ENCODE assay signal across 1 cellular context in the genomic region with DNA sequence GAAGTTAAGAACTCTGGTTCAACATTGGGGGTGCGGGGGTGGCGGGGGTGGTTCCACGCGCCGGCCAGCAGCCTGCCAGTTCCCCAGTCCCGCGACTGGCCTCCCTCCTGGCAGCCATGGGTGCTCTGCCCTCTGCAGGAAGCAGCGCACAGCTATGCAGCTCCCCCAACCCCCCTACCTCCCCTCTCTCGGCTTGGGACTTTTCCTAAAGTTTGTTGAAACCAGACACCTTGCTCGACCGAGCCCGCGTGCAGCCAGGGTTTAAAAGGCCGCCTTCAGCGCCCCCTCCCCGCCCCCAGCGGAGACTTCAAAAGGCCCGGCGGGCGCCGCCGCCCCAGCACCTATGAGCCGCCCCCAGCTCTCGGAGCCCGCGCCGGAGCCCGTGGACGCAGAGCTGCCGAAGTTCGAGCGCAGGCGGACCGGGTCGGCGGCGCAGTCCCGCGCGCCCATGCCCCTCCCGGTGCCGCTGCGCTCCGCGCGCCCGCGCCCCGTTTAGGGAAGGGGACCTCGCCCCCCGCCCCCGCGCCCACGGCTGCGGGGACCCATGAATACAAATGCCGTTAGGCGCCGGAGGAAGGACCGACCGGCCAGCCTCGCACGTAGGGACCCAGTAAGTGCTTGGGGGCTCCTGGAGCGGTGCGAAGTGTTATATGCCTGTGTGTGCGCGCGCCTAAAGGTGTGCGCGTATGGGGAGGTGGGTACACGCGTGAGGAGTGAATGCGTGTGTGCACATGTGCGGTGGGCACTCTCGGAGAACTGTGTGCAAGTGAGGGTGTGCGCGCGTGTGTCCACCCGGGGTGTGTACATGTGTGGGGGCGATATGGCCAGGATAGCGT.
TF ChIP-seq lines count a peak whose summit lies in the region.

No MANE protein-coding gene starts in this region.

TF ChIP-seq in HepG2, 621 proteins besides CTCF, POLR2A, EP300 and RAD21 (continued from another document and continues in another):
- TF ChIP-seq, protein P1, sequence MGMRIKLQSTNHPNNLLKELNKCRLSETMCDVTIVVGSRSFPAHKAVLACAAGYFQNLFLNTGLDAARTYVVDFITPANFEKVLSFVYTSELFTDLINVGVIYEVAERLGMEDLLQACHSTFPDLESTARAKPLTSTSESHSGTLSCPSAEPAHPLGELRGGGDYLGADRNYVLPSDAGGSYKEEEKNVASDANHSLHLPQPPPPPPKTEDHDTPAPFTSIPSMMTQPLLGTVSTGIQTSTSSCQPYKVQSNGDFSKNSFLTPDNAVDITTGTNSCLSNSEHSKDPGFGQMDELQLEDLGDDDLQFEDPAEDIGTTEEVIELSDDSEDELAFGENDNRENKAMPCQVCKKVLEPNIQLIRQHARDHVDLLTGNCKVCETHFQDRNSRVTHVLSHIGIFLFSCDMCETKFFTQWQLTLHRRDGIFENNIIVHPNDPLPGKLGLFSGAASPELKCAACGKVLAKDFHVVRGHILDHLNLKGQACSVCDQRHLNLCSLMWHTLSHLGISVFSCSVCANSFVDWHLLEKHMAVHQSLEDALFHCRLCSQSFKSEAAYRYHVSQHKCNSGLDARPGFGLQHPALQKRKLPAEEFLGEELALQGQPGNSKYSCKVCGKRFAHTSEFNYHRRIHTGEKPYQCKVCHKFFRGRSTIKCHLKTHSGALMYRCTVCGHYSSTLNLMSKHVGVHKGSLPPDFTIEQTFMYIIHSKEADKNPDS (CRISPR knock-in tag; IDR thresholded peaks at IDR 0.05), result no peak
- TF ChIP-seq IKZF1 (IDR thresholded peaks at IDR 0.05), result no peak
- peak; percentile 65; the same call in 1 of the 2 replicates for TF ChIP-seq ZC3H4 (CRISPR knock-in tag; IDR thresholded peaks at IDR 0.05; ENCODE audit: borderline replicate concordance)
- no peak for TF ChIP-seq SIN3B (IDR thresholded peaks at IDR 0.05; ENCODE audit: low read length)
- peak; percentile 50; the same call in 1 of the 2 replicates for TF ChIP-seq ZNF451 (CRISPR knock-in tag; IDR thresholded peaks at IDR 0.05)
- TF ChIP-seq RXRA (CRISPR knock-in tag; IDR thresholded peaks at IDR 0.05), result peak; percentile 64
- TF ChIP-seq ZFAT (CRISPR knock-in tag; conservative IDR thresholded peaks at IDR 0.05), result no peak
- peak; percentile 78; the same call in 1 of the 2 replicates for TF ChIP-seq PAX8 (CRISPR knock-in tag; IDR thresholded peaks at IDR 0.05; ENCODE audit: borderline replicate concordance)
- peak; percentile 94 for TF ChIP-seq CCDC6 (CRISPR knock-in tag; IDR thresholded peaks at IDR 0.05)
- TF ChIP-seq KLF15 (CRISPR knock-in tag; IDR thresholded peaks at IDR 0.05; ENCODE audit: borderline replicate concordance), result peak; percentile 82; the same call in 1 of the 2 replicates
- TF ChIP-seq SP5 (CRISPR knock-in tag; IDR thresholded peaks at IDR 0.05; ENCODE audit: borderline replicate concordance, low read depth), result peak; percentile 95
- TF ChIP-seq, protein P2, sequence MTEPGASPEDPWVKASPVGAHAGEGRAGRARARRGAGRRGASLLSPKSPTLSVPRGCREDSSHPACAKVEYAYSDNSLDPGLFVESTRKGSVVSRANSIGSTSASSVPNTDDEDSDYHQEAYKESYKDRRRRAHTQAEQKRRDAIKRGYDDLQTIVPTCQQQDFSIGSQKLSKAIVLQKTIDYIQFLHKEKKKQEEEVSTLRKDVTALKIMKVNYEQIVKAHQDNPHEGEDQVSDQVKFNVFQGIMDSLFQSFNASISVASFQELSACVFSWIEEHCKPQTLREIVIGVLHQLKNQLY (CRISPR knock-in tag; IDR thresholded peaks at IDR 0.05), result peak; percentile 30; the same call in 1 of the 2 replicates
- no peak for TF ChIP-seq ZNF703 (CRISPR knock-in tag; IDR thresholded peaks at IDR 0.05; ENCODE audit: borderline replicate concordance)
- TF ChIP-seq ZNF337 (CRISPR knock-in tag; IDR thresholded peaks at IDR 0.05; ENCODE audit: borderline replicate concordance, low read depth), result peak; percentile 46; the same call in 1 of the 2 replicates
- TF ChIP-seq SP1 (IDR thresholded peaks at IDR 0.05), result no peak
- no peak for TF ChIP-seq SP1 (CRISPR knock-in tag; IDR thresholded peaks at IDR 0.05)
- peak; percentile 86 for TF ChIP-seq ZNF563 (CRISPR knock-in tag; IDR thresholded peaks at IDR 0.05)
- TF ChIP-seq, protein P3, sequence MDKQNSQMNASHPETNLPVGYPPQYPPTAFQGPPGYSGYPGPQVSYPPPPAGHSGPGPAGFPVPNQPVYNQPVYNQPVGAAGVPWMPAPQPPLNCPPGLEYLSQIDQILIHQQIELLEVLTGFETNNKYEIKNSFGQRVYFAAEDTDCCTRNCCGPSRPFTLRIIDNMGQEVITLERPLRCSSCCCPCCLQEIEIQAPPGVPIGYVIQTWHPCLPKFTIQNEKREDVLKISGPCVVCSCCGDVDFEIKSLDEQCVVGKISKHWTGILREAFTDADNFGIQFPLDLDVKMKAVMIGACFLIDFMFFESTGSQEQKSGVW (CRISPR knock-in tag; IDR thresholded peaks at IDR 0.05; ENCODE audit: borderline replicate concordance), result no peak
- TF ChIP-seq, protein P4, sequence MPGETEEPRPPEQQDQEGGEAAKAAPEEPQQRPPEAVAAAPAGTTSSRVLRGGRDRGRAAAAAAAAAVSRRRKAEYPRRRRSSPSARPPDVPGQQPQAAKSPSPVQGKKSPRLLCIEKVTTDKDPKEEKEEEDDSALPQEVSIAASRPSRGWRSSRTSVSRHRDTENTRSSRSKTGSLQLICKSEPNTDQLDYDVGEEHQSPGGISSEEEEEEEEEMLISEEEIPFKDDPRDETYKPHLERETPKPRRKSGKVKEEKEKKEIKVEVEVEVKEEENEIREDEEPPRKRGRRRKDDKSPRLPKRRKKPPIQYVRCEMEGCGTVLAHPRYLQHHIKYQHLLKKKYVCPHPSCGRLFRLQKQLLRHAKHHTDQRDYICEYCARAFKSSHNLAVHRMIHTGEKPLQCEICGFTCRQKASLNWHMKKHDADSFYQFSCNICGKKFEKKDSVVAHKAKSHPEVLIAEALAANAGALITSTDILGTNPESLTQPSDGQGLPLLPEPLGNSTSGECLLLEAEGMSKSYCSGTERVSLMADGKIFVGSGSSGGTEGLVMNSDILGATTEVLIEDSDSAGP (CRISPR knock-in tag; IDR thresholded peaks at IDR 0.05; ENCODE audit: borderline replicate concordance), result peak; percentile 59
- peak; percentile 34; the same call in 1 of the 2 replicates for TF ChIP-seq SRF (IDR thresholded peaks at IDR 0.05; ENCODE audit: low read depth, low read length)
- TF ChIP-seq, protein P5, sequence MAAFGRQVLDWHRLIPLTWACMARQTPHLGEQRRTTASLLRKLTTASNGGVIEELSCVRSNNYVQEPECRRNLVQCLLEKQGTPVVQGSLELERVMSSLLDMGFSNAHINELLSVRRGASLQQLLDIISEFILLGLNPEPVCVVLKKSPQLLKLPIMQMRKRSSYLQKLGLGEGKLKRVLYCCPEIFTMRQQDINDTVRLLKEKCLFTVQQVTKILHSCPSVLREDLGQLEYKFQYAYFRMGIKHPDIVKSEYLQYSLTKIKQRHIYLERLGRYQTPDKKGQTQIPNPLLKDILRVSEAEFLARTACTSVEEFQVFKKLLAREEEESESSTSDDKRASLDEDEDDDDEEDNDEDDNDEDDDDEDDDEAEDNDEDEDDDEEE (CRISPR knock-in tag; IDR thresholded peaks at IDR 0.05), result peak; percentile 75
- TF ChIP-seq, protein P6, sequence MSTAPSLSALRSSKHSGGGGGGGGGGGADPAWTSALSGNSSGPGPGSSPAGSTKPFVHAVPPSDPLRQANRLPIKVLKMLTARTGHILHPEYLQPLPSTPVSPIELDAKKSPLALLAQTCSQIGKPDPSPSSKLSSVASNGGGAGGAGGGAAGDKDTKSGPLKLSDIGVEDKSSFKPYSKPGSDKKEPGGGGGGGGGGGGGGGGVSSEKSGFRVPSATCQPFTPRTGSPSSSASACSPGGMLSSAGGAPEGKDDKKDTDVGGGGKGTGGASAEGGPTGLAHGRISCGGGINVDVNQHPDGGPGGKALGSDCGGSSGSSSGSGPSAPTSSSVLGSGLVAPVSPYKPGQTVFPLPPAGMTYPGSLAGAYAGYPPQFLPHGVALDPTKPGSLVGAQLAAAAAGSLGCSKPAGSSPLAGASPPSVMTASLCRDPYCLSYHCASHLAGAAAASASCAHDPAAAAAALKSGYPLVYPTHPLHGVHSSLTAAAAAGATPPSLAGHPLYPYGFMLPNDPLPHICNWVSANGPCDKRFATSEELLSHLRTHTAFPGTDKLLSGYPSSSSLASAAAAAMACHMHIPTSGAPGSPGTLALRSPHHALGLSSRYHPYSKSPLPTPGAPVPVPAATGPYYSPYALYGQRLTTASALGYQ (CRISPR knock-in tag; IDR thresholded peaks at IDR 0.05), result peak; percentile 91; the same call in 1 of the 2 replicates
- TF ChIP-seq, protein P7, sequence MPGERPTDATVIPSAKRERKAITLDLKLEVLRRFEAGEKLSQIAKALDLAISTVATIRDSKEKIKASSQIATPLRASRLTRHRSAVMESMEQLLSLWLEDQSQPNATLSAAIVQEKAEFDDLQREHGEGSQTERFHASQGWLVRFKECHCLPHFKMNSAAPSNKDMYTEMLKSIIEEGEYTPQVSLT (CRISPR knock-in tag; IDR thresholded peaks at IDR 0.05; ENCODE audit: borderline replicate concordance, low read depth), result no peak
- TF ChIP-seq NR1H2 (CRISPR knock-in tag; IDR thresholded peaks at IDR 0.05; ENCODE audit: borderline replicate concordance, low read depth), result no peak
- TF ChIP-seq FOXA1 (IDR thresholded peaks at IDR 0.05), result no peak
- 0 out of 2 replicates have a peak, but pooled peaks have one; percentile 28 for TF ChIP-seq FOXA1 (CRISPR knock-in tag; IDR thresholded peaks at IDR 0.05)
- TF ChIP-seq KDM3A (CRISPR knock-in tag; IDR thresholded peaks at IDR 0.05; ENCODE audit: low read depth), result peak; percentile 80; the same call in 1 of the 2 replicates
- TF ChIP-seq, protein P8, sequence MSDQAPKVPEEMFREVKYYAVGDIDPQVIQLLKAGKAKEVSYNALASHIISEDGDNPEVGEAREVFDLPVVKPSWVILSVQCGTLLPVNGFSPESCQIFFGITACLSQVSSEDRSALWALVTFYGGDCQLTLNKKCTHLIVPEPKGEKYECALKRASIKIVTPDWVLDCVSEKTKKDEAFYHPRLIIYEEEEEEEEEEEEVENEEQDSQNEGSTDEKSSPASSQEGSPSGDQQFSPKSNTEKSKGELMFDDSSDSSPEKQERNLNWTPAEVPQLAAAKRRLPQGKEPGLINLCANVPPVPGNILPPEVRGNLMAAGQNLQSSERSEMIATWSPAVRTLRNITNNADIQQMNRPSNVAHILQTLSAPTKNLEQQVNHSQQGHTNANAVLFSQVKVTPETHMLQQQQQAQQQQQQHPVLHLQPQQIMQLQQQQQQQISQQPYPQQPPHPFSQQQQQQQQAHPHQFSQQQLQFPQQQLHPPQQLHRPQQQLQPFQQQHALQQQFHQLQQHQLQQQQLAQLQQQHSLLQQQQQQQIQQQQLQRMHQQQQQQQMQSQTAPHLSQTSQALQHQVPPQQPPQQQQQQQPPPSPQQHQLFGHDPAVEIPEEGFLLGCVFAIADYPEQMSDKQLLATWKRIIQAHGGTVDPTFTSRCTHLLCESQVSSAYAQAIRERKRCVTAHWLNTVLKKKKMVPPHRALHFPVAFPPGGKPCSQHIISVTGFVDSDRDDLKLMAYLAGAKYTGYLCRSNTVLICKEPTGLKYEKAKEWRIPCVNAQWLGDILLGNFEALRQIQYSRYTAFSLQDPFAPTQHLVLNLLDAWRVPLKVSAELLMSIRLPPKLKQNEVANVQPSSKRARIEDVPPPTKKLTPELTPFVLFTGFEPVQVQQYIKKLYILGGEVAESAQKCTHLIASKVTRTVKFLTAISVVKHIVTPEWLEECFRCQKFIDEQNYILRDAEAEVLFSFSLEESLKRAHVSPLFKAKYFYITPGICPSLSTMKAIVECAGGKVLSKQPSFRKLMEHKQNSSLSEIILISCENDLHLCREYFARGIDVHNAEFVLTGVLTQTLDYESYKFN (CRISPR knock-in tag; conservative IDR thresholded peaks at IDR 0.05), result peak; percentile 84
- peak; percentile 56 for TF ChIP-seq GATAD2A (CRISPR knock-in tag; IDR thresholded peaks at IDR 0.05)
- TF ChIP-seq CEBPG (CRISPR knock-in tag; IDR thresholded peaks at IDR 0.05), result 0 out of 2 replicates have a peak, but pooled peaks have one; percentile 18
- TF ChIP-seq ZNF430 (CRISPR knock-in tag; IDR thresholded peaks at IDR 0.05), result peak; percentile 67; the same call in 1 of the 2 replicates
- peak; percentile 55 for TF ChIP-seq SMC3 (IDR thresholded peaks at IDR 0.05; ENCODE audit: low read length)
- TF ChIP-seq MED13 (CRISPR knock-in tag; IDR thresholded peaks at IDR 0.05), result peak; percentile 77
- TF ChIP-seq, protein P9, sequence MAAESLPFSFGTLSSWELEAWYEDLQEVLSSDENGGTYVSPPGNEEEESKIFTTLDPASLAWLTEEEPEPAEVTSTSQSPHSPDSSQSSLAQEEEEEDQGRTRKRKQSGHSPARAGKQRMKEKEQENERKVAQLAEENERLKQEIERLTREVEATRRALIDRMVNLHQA (CRISPR knock-in tag; IDR thresholded peaks at IDR 0.05), result no peak
- TF ChIP-seq MAF1 (CRISPR knock-in tag; IDR thresholded peaks at IDR 0.05; ENCODE audit: borderline replicate concordance), result peak; percentile 57; the same call in 1 of the 2 replicates
- no peak for TF ChIP-seq GATA4 (IDR thresholded peaks at IDR 0.05; ENCODE audit: borderline replicate concordance, low read depth)
- TF ChIP-seq, protein P10, sequence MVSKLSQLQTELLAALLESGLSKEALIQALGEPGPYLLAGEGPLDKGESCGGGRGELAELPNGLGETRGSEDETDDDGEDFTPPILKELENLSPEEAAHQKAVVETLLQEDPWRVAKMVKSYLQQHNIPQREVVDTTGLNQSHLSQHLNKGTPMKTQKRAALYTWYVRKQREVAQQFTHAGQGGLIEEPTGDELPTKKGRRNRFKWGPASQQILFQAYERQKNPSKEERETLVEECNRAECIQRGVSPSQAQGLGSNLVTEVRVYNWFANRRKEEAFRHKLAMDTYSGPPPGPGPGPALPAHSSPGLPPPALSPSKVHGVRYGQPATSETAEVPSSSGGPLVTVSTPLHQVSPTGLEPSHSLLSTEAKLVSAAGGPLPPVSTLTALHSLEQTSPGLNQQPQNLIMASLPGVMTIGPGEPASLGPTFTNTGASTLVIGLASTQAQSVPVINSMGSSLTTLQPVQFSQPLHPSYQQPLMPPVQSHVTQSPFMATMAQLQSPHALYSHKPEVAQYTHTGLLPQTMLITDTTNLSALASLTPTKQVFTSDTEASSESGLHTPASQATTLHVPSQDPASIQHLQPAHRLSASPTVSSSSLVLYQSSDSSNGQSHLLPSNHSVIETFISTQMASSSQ (IDR thresholded peaks at IDR 0.05; ENCODE audit: low read depth), result no peak
- TF ChIP-seq, protein P10 (CRISPR knock-in tag; IDR thresholded peaks at IDR 0.05; ENCODE audit: borderline replicate concordance), result peak; percentile 76; the same call in 1 of the 2 replicates
- TF ChIP-seq CAMTA2 (CRISPR knock-in tag; IDR thresholded peaks at IDR 0.05; ENCODE audit: borderline replicate concordance), result 0 out of 2 replicates have a peak, but pooled peaks have one; percentile 63
- TF ChIP-seq ZNF354B (CRISPR knock-in tag; IDR thresholded peaks at IDR 0.05), result no peak
